Comparison of ENCODE assay signal across 11 cellular contexts in the genomic region with DNA sequence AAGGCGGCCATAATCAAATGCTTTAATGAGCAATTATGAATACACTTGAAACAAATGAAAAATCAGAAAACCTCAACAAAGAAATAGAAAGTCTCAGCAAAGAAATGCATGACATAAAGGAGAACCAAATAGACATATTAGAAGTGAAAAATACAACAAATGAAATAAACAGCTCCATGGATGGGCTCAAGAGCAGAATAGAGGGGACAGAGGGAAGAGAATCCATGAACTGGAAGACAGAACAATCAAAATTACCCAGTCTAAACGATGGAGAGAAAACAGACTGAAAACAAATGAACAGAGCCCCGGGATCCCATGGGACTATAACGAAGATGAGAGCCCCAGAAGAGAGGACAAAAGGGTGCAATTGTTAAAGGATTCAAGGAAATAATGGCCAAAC.
"Had no signal": no experiment of that assay in that cellular context is flagged by ENCODE, and none has a peak within 500 bp of the region (broad histone marks: within the 10 kb centered on the region; RNA-seq: fewer than 3 reads in every experiment).

No MANE protein-coding gene starts in this region.

- H3K4me3 ChIP-seq: GM23248, GM23338, HAP-1 had no signal

- H3K9ac ChIP-seq: GM23248 had no signal

- H3K36me3 ChIP-seq: HAP-1 had no signal

- H3K4me2 ChIP-seq: GM23338 had no signal

- FAIRE-seq: H1, H54 had no signal

- DNase-seq: GM23248, GOT3, H7, H9, HCEC 1CT, HFFc6 had no signal

- H3K4me1 ChIP-seq: HAP-1 had no signal

- H2AFZ ChIP-seq: GM23248, GM23338 had no signal

- ATAC-seq: GM23338, HCT116 had no signal

- H3K27ac ChIP-seq: GM23248 had no signal
